1 cellular context compared by ENCODE assay signal in genomic region chr9:98975838-98976237, GRCh38.
TF ChIP-seq lines count a peak whose summit lies in the region.

No MANE protein-coding gene starts in this region.

TF ChIP-seq in SK-N-SH, 30 proteins besides CTCF, POLR2A, EP300 and RAD21 (continued from another document):
- no peak for TF ChIP-seq REST (IDR thresholded peaks at IDR 0.05; ENCODE audit: low read depth, low read length)
- TF ChIP-seq TEAD4 (IDR thresholded peaks at IDR 0.05; ENCODE audit: borderline replicate concordance, insufficient read depth) = no peak
TF ChIP-seq in SK-N-SH: peak in this region for 0.
